28 cellular contexts compared by ENCODE assay signal in genomic region chr6:15574497-15574896, GRCh38.
"Had no signal": no experiment of that assay in that cellular context is flagged by ENCODE, and none has a peak within 500 bp of the region (broad histone marks: within the 10 kb centered on the region; RNA-seq: fewer than 3 reads in every experiment).

No MANE protein-coding gene starts in this region.

- H3K9me3 Mint-ChIP-seq: activated naive CD4-positive, alpha-beta T cell treated with anti-CD3 and anti-CD28 coated beads, Interleukin-2, amount 10 ng/mL, durations not matched to agents 7 days and 5 days; activated T-helper 1 cell treated with anti-CD3 and anti-CD28 coated beads, Interleukin-12 subunit alpha, Interleukin-12 subunit beta, Interleukin-2, Interleukin-4 antibody, amounts not matched to agents 30 ng/mL and 10 ng/mL and 1 ng/mL, durations not matched to agents 14 hours and 24 hours and 36 hours; immature natural killer cell; natural killer cell; T-helper 2 cell treated with Interferon-gamma antibody and Interleukin-4, amounts not matched to agents 5 μg/mL and 100 μg/mL, for 36 hours had no signal

- H3K27me3 Mint-ChIP-seq: activated CD4-positive, alpha-beta T cell treated with anti-CD3 and anti-CD28 coated beads for 36 hours; activated naive CD4-positive, alpha-beta T cell treated with anti-CD3 and anti-CD28 coated beads, Interleukin-2, amount 10 ng/mL, durations not matched to agents 7 days and 5 days; activated naive CD8-positive, alpha-beta T cell treated with anti-CD3 and anti-CD28 coated beads, Interleukin-2, amount 10 ng/mL, durations not matched to agents 7 days and 5 days had no signal

- H3K36me3 Mint-ChIP-seq: natural killer cell had no signal

- H3K4me1 ChIP-seq: suprapubic skin had no signal

- DNase-seq: activated CD4-positive, alpha-beta T cell treated with anti-CD3 and anti-CD28 coated beads for 36 hours; activated CD4-positive, alpha-beta T cell treated with anti-CD3 and anti-CD28 coated beads, Interleukin-2, amount 50 U/mL, for 48 hours; activated CD4-positive, CD25-positive, alpha-beta regulatory T cell; activated CD8-positive, alpha-beta memory T cell treated with anti-CD3 and anti-CD28 coated beads, Interleukin-2, amount 50 U/mL, for 4 hours; activated gamma-delta T cell; activated naive CD4-positive, alpha-beta T cell treated with anti-CD3 and anti-CD28 coated beads, Interleukin-2, amount 10 ng/mL, durations not matched to agents 7 days and 5 days; activated naive CD8-positive, alpha-beta T cell treated with anti-CD3 and anti-CD28 coated beads, Interleukin-2, amount 10 ng/mL, durations not matched to agents 7 days and 5 days; activated T-cell treated with anti-CD3 and anti-CD28 coated beads, Interleukin-2, amount 50 U/mL, for 1 hour; brain microvascular endothelial cell; cortex of kidney; foreskin fibroblast; heart left ventricle; hypothalamus; immature natural killer cell; kidney; left ventricle myocardium superior; natural killer cell; ovary; stimulated activated CD4-positive, alpha-beta T cell treated with anti-CD3 and anti-CD28 coated beads, Interleukin-15, amount 100 ng/mL, for 24 hours; stimulated activated CD4-positive, alpha-beta T cell treated with anti-CD3 and anti-CD28 coated beads, Interleukin-2, amount 100 ng/mL, for 24 hours; stimulated activated naive CD4-positive, alpha-beta T cell; T-helper 1 cell had no signal

- H3K36me3 ChIP-seq: brain microvascular endothelial cell, ovary, prostate gland, suprapubic skin, tibial nerve had no signal

- H3K9me3 ChIP-seq: ovary, prostate gland, suprapubic skin, tibial nerve had no signal

- H3K4me3 ChIP-seq: heart left ventricle, ovary, prostate gland, smooth muscle cell, suprapubic skin, tibial nerve had no signal

- H3K27ac ChIP-seq: brain microvascular endothelial cell, ovary, prostate gland, suprapubic skin, tibial nerve had no signal

- H3K27me3 ChIP-seq: brain microvascular endothelial cell, heart left ventricle, ovary, suprapubic skin, tibial nerve had no signal

- H3K4me3 Mint-ChIP-seq: activated CD4-positive, alpha-beta T cell treated with anti-CD3 and anti-CD28 coated beads for 36 hours; activated naive CD4-positive, alpha-beta T cell treated with anti-CD3 and anti-CD28 coated beads, Interleukin-2, amount 10 ng/mL, durations not matched to agents 7 days and 5 days; activated naive CD8-positive, alpha-beta T cell treated with anti-CD3 and anti-CD28 coated beads, Interleukin-2, amount 10 ng/mL, durations not matched to agents 7 days and 5 days; activated T-helper 1 cell treated with anti-CD3 and anti-CD28 coated beads, Interleukin-12 subunit alpha, Interleukin-12 subunit beta, Interleukin-2, Interleukin-4 antibody, amounts not matched to agents 30 ng/mL and 10 ng/mL and 1 ng/mL, durations not matched to agents 14 hours and 24 hours and 36 hours; immature natural killer cell; natural killer cell; T-helper 2 cell treated with Interferon-gamma antibody and Interleukin-4, amounts not matched to agents 5 μg/mL and 100 μg/mL, for 36 hours had no signal

- H3K27ac Mint-ChIP-seq: activated CD4-positive, alpha-beta T cell treated with anti-CD3 and anti-CD28 coated beads for 36 hours; activated naive CD4-positive, alpha-beta T cell treated with anti-CD3 and anti-CD28 coated beads, Interleukin-2, amount 10 ng/mL, durations not matched to agents 7 days and 5 days; activated naive CD8-positive, alpha-beta T cell treated with anti-CD3 and anti-CD28 coated beads, Interleukin-2, amount 10 ng/mL, durations not matched to agents 7 days and 5 days; activated T-helper 1 cell treated with anti-CD3 and anti-CD28 coated beads, Interleukin-12 subunit alpha, Interleukin-12 subunit beta, Interleukin-2, Interleukin-4 antibody, amounts not matched to agents 30 ng/mL and 10 ng/mL and 1 ng/mL, durations not matched to agents 14 hours and 24 hours and 36 hours; natural killer cell; T-helper 2 cell treated with Interferon-gamma antibody and Interleukin-4, amounts not matched to agents 5 μg/mL and 100 μg/mL, for 36 hours had no signal
